In the genomic region with DNA sequence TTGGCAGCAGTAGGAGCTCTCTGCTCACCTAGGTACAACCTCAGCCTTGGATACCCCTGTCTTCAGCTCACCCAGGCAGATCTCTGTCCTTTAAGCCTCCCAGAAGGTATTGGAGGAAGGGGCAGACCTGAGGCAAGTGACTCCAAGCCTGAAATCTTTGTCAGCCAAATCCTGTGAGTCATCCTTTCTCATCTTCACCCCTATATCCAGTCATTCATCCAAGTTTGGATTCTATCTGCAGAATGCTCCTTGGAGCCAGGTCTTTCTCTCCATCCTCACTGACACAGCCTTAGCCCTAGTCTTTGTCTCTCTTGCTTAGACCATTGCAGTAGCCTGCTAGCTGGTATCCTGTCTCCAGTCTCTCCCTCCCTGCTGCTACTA, we compare ENCODE assay signal across 16 cellular contexts. TPM values are rescaled to one million over a fixed set of nuclear protein-coding genes. Genes with fewer than 3 reads are reported as not detected.
DNase-seq lines count a peak whose midpoint lies in the region; ATAC-seq, FAIRE-seq and TF ChIP-seq lines count a peak whose summit lies in the region.
"Had no signal": no experiment of that assay in that cellular context is flagged by ENCODE, and none has a peak within 500 bp of the region (broad histone marks: within the 10 kb centered on the region; RNA-seq: fewer than 3 reads in every experiment).

No MANE protein-coding gene starts in this region.

- TF ChIP-seq CTCF in bronchial epithelial cell (IDR thresholded peaks at IDR 0.05; ENCODE audit: insufficient read depth, low read length, severe bottlenecking) (no peak), mesothelial cell of epicardium (IDR thresholded peaks at IDR 0.05; ENCODE audit: unreplicated experiment) (no peak), brain microvascular endothelial cell (IDR thresholded peaks at IDR 0.05; ENCODE audit: low read depth, low read length, missing control alignments) (no peak), WERI-Rb-1 (IDR thresholded peaks at IDR 0.05; ENCODE audit: low read depth, low read length) (no peak)

- H3K27ac Mint-ChIP-seq in mesothelial cell of epicardium: peak overlapping the region; percentile 96
- H3K27ac Mint-ChIP-seq: immature natural killer cell; naive thymus-derived CD4-positive, alpha-beta T cell had no signal

- DNase-seq in ACHN (peak; percentile 27), M059J (ENCODE audit: low read depth) (peak; percentile 79), bronchial epithelial cell (ENCODE audit: low read depth) (peak; percentile 57), mesothelial cell of epicardium (ENCODE audit: low spot score in 2 of 2, unreplicated experiment in 2 of 2) (no peak), NCI-H1436 treated with DMSO at 0.1 percent for 48 hours (lab: John Stamatoyannopoulos, UW) (no peak), brain microvascular endothelial cell (no peak), WERI-Rb-1 (no peak)
- DNase-seq: AML-193; immature natural killer cell; naive thymus-derived CD4-positive, alpha-beta T cell; NCI-H510A treated with DMSO at 0.1 percent for 48 hours; small intestine had no signal

- H3K27me3 ChIP-seq in bronchial epithelial cell (ENCODE audit: control insufficient read depth, insufficient read depth, low read length): peaks cover 9% of the 10 kb centered on the region
- no peaks in the 10 kb centered on the region for H3K27me3 ChIP-seq in brain microvascular endothelial cell (replicated peaks)
- no peaks in the 10 kb centered on the region for H3K27me3 ChIP-seq in WERI-Rb-1 (ENCODE audit: insufficient read depth, low read depth, severe bottlenecking)
- H3K27me3 ChIP-seq: cardiac muscle cell, tibial nerve had no signal

- no peaks in the 10 kb centered on the region for H3K36me3 Mint-ChIP-seq in mesothelial cell of epicardium

- no peak for ATAC-seq in HG03280 (IDR thresholded peaks at IDR 0.05; ENCODE audit: unreplicated experiment)
- ATAC-seq: naive thymus-derived CD4-positive, alpha-beta T cell had no signal

- peaks cover 28% of the 10 kb centered on the region for H3K4me1 Mint-ChIP-seq in mesothelial cell of epicardium
- H3K4me1 Mint-ChIP-seq: immature natural killer cell; naive thymus-derived CD4-positive, alpha-beta T cell had no signal

- FAIRE-seq in bronchial epithelial cell (lab: Jason Lieb, UNC): no peak
- FAIRE-seq: small intestine had no signal

- H3K27ac ChIP-seq in brain microvascular endothelial cell (no peak overlapping the region), WERI-Rb-1 (no peak overlapping the region)
- H3K27ac ChIP-seq: cardiac muscle cell, HL-60 had no signal

- H3K36me3 ChIP-seq in bronchial epithelial cell (ENCODE audit: control insufficient read depth, insufficient read depth, low read length) (no peaks in the 10 kb centered on the region), brain microvascular endothelial cell (replicated peaks) (no peaks in the 10 kb centered on the region), WERI-Rb-1 (no peaks in the 10 kb centered on the region)
- H3K36me3 ChIP-seq: cardiac muscle cell, tibial nerve had no signal

- peaks cover 3% of the 10 kb centered on the region for H3K27me3 Mint-ChIP-seq in mesothelial cell of epicardium (ENCODE audit: low read depth)

- H3K4me3 ChIP-seq in bronchial epithelial cell (ENCODE audit: low read depth, low read length): no peak overlapping the region
- H3K4me3 ChIP-seq in brain microvascular endothelial cell (ENCODE audit: low read depth, low read length): no peak overlapping the region
- H3K4me3 ChIP-seq in WERI-Rb-1 (ENCODE audit: low read depth, low read length): no peak overlapping the region
- H3K4me3 ChIP-seq: cardiac muscle cell, tibial nerve had no signal

- no peak overlapping the region for H3K4me3 Mint-ChIP-seq in mesothelial cell of epicardium
- H3K4me3 Mint-ChIP-seq: immature natural killer cell; naive thymus-derived CD4-positive, alpha-beta T cell had no signal

- in situ Hi-C loops in ACHN (cut with HindIII; ENCODE audit: low pct_ligation_motif_present, low pct_unique_long_range_greater_than_20kb, low sequenced_read_pairs) (no loop called here), brain microvascular endothelial cell (cut with HindIII; ENCODE audit: low pct_ligation_motif_present, low sequenced_read_pairs) (no loop called here)

- no peaks in the 10 kb centered on the region for H3K9me3 ChIP-seq in WERI-Rb-1 (ENCODE audit: severe bottlenecking)

- H3K9me3 Mint-ChIP-seq in mesothelial cell of epicardium: no peaks in the 10 kb centered on the region

RNA-seq across cellular contexts. Expression of a gene that starts 10.4 kb away (rescaled TPM):
- 1,171 and 1,190 TPM in 2 replicates for total RNA-seq in M059J (2014; rRNA removed; shearing (Covaris generic))
- total RNA-seq in bronchial epithelial cell (0.13 and 2.1 TPM in 2 replicates), mesothelial cell of epicardium (121 to 127 TPM (median 121 TPM) in 3 replicates)

RNA-seq across cellular contexts. Expression of a gene that starts 51.9 kb away (rescaled TPM):
- 0.67 and 0.81 TPM in 2 replicates for total RNA-seq in M059J (2014; rRNA removed; shearing (Covaris generic))
- total RNA-seq in bronchial epithelial cell (0.26 and 1.2 TPM in 2 replicates), mesothelial cell of epicardium (12.4 to 13.2 TPM (median 13.1 TPM) in 3 replicates)

Comparison
In these comparisons a context has a peak if more than half of its experiments do, and no peak if none do; other contexts are left out.
1. DNase-seq: peak in ACHN (single experiment), M059J (single experiment) and bronchial epithelial cell (single experiment); none in mesothelial cell of epicardium (0 of 2), NCI-H1436 treated with DMSO at 0.1 percent for 48 hours (single experiment), brain microvascular endothelial cell (single experiment) and WERI-Rb-1 (single experiment).
2. RNA of a gene that starts 10.4 kb away (total RNA-seq): 1,171 to 1,190 TPM in M059J and 121 to 127 TPM in mesothelial cell of epicardium; 0.13 to 2.1 TPM in bronchial epithelial cell; every median in the first group is over 10 times any median in the second.